Comparison of ENCODE assay signal across 8 cellular contexts in genomic region chr14:82710257-82710841, GRCh38.
DNase-seq lines count a peak whose midpoint lies in the region; ATAC-seq, FAIRE-seq and TF ChIP-seq lines count a peak whose summit lies in the region.

No MANE protein-coding gene starts in this region.

- DNase-seq in BJ (ENCODE audit: low read depth) (no peak), GM12892 (ENCODE audit: insufficient read length) (peak; percentile 1), HPDE6-E6E7 (ENCODE audit: extremely low spot score) (peak; percentile 62), RWPE1 (ENCODE audit: low spot score) (peak; percentile 34), nephron progenitor cell (peak; percentile 78)
- no peak for DNase-seq in central memory CD4-positive, alpha-beta T cell

- H3K4me3 Mint-ChIP-seq in nephron progenitor cell: no peak overlapping the region

- FAIRE-seq in GM12892 (lab: Jason Lieb, UNC) (no peak), endometrium (lab: Jason Lieb, UNC) (peak; percentile 65)

- H3K9me3 Mint-ChIP-seq in nephron progenitor cell: peaks cover 12% of the 10 kb centered on the region

- H3K27me3 ChIP-seq in BJ (ENCODE audit: control insufficient read depth, insufficient read depth, low read length): no peaks in the 10 kb centered on the region

- no peak overlapping the region for H3K27ac Mint-ChIP-seq in nephron progenitor cell

- no peak overlapping the region for H3K4me3 ChIP-seq in BJ (ENCODE audit: low read depth, low read length)

- POLR2A ChIA-PET in BJ (lab: Charles Lee) (no interaction called here), RWPE1 (lab: Yijun Ruan, JAX; ENCODE audit: low non-redundant PET) (no interaction called here)

- TF ChIP-seq CTCF in BJ (IDR thresholded peaks at IDR 0.05; ENCODE audit: insufficient read depth, low read depth, low read length) (peak; percentile 72), RWPE1 (conservative IDR thresholded peaks at IDR 0.05; ENCODE audit: low read depth) (peak; percentile 78), nephron progenitor cell (IDR thresholded peaks at IDR 0.05) (peak; percentile 88)

- H3K27ac ChIP-seq in RWPE1: no peak overlapping the region

- CTCF ChIA-PET in BJ (lab: Yijun Ruan, JAX): interaction anchor here (0.6 kb wide), 1 partner anchor 353 kb away, joined by 3 read pairs; no protein-coding TSS in a partner anchor
- CTCF ChIA-PET in RWPE1 (lab: Yijun Ruan, JAX): interaction anchor here (0.6 to 0.7 kb wide), 3 partner anchors 205 to 883 kb away, joined by 3 read pairs; no protein-coding TSS in a partner anchor

- peaks cover 5% of the 10 kb centered on the region for H3K27me3 Mint-ChIP-seq in nephron progenitor cell (ENCODE audit: low read depth, poor library complexity)

- H3K36me3 ChIP-seq in BJ (ENCODE audit: control insufficient read depth, insufficient read depth, low read length): no peaks in the 10 kb centered on the region

- no peak for ATAC-seq in HG03457 (IDR thresholded peaks at IDR 0.05; ENCODE audit: unreplicated experiment)

- H3K36me3 Mint-ChIP-seq in nephron progenitor cell (ENCODE audit: low read depth): peaks cover 24% of the 10 kb centered on the region

- TF ChIP-seq POLR2A in GM12892 (IDR thresholded peaks at IDR 0.05; ENCODE audit: low read depth, low read length): no peak

- peaks cover 4% of the 10 kb centered on the region for H3K4me1 Mint-ChIP-seq in nephron progenitor cell

Comparison
In these comparisons a context has a peak if more than half of its experiments do, and no peak if none do; other contexts are left out.
1. DNase-seq: peak in GM12892 (single experiment), HPDE6-E6E7 (single experiment), RWPE1 (single experiment) and nephron progenitor cell (single experiment); none in BJ (single experiment) and central memory CD4-positive, alpha-beta T cell (single experiment).
2. Peak in every context shown above with its lines, with median percentiles within 50 percentile points of each other: CTCF ChIP-seq.